Comparison of ENCODE assay signal across 19 cellular contexts in the genomic region with DNA sequence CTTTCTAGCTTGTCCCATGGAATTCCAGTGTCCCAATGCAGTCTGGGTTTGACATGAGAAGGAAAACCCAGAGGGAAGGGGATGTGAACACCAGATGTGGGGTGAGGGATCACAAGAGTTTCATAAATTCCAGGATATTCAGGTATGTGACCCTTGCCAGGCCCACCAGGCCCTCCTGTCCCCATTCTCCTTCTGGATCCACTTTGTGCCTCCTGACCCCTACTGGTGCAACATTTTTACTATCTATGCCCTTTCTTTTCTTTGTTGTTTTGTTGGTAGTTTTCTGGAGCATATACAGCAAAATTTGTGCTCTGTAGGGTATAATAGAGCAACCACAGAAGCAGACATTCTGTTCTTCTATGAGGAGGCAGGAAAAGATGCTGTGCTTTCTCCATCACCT.
"Had no signal": no experiment of that assay in that cellular context is flagged by ENCODE, and none has a peak within 500 bp of the region (broad histone marks: within the 10 kb centered on the region; RNA-seq: fewer than 3 reads in every experiment).

No MANE protein-coding gene starts in this region.

- H3K36me3 ChIP-seq: colonic mucosa, ovary, right atrium auricular region, sigmoid colon, stomach, thoracic aorta, transverse colon had no signal

- ATAC-seq: natural killer cell had no signal

- H3K27me3 ChIP-seq: colonic mucosa, ovary, right atrium auricular region, sigmoid colon, stomach, transverse colon had no signal

- H3K4me1 ChIP-seq: colonic mucosa, right atrium auricular region, sigmoid colon, stomach, transverse colon had no signal

- H3K9me3 ChIP-seq: colonic mucosa, ovary, right atrium auricular region, sigmoid colon, thoracic aorta, transverse colon had no signal

- H3K27ac ChIP-seq: colonic mucosa, ovary, right atrium auricular region, sigmoid colon, stomach, thoracic aorta, transverse colon had no signal

- H3K4me3 ChIP-seq: colonic mucosa, ovary, right atrium auricular region, sigmoid colon, stomach, thoracic aorta, transverse colon had no signal

- DNase-seq: colonic mucosa; dermis blood vessel endothelial cell; erythroblast; foreskin melanocyte; head of caudate nucleus; hippocampal formation; kidney glomerular epithelial cell; natural killer cell; nucleus accumbens; ovary; sigmoid colon; small intestine; stimulated activated CD4-positive, alpha-beta T cell treated with anti-CD3 and anti-CD28 coated beads, Interleukin-12 subunit alpha, Interleukin-12 subunit beta, amount 100 ng/mL, for 4 hours; stimulated activated naive CD4-positive, alpha-beta T cell; stomach; substantia nigra; transverse colon had no signal
